In the genomic region with DNA sequence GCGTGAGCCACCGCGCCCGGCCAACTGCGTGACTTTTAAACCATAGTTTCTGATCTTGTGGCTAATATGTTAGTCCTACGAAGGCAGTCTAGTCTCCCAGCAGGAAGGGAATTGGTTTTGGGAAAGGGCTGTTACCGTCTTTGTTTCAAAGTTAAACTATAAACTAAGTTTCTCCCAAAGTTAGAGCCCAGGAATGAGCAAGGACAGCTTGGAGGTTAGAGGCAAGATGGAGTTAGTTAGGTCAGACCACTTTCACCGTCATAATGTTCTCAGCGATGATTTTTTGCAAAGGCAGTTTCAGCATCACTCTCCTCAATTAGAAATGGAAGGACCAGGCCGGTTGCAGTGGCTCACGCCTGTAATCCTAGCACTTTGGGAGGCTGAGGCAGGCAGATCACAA, we compare ENCODE assay signal across 2 cellular contexts.
TF ChIP-seq lines count a peak whose summit lies in the region.

No MANE protein-coding gene starts in this region.

TF ChIP-seq in GM23338, 12 proteins besides CTCF, POLR2A, EP300 and RAD21:
- TF ChIP-seq EZH2 (IDR thresholded peaks at IDR 0.05; ENCODE audit: low read depth, unreplicated experiment) = no peak
- no peak for TF ChIP-seq NANOG (IDR thresholded peaks at IDR 0.05; ENCODE audit: borderline replicate concordance)
- TF ChIP-seq ZNF114 (CRISPR knock-in tag; IDR thresholded peaks at IDR 0.05) = no peak

TF ChIP-seq in K562, 482 proteins besides CTCF, POLR2A, EP300 and RAD21:
- TF ChIP-seq, protein P1, sequence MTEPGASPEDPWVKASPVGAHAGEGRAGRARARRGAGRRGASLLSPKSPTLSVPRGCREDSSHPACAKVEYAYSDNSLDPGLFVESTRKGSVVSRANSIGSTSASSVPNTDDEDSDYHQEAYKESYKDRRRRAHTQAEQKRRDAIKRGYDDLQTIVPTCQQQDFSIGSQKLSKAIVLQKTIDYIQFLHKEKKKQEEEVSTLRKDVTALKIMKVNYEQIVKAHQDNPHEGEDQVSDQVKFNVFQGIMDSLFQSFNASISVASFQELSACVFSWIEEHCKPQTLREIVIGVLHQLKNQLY (CRISPR knock-in tag; conservative IDR thresholded peaks at IDR 0.05) = no peak
- TF ChIP-seq, protein P2, sequence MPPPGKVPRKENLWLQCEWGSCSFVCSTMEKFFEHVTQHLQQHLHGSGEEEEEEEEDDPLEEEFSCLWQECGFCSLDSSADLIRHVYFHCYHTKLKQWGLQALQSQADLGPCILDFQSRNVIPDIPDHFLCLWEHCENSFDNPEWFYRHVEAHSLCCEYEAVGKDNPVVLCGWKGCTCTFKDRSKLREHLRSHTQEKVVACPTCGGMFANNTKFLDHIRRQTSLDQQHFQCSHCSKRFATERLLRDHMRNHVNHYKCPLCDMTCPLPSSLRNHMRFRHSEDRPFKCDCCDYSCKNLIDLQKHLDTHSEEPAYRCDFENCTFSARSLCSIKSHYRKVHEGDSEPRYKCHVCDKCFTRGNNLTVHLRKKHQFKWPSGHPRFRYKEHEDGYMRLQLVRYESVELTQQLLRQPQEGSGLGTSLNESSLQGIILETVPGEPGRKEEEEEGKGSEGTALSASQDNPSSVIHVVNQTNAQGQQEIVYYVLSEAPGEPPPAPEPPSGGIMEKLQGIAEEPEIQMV (tag; conservative IDR thresholded peaks at IDR 0.05; ENCODE audit: low read depth) = 0 out of 2 replicates have a peak, but pooled peaks have one; percentile 21
- TF ChIP-seq, protein P3, sequence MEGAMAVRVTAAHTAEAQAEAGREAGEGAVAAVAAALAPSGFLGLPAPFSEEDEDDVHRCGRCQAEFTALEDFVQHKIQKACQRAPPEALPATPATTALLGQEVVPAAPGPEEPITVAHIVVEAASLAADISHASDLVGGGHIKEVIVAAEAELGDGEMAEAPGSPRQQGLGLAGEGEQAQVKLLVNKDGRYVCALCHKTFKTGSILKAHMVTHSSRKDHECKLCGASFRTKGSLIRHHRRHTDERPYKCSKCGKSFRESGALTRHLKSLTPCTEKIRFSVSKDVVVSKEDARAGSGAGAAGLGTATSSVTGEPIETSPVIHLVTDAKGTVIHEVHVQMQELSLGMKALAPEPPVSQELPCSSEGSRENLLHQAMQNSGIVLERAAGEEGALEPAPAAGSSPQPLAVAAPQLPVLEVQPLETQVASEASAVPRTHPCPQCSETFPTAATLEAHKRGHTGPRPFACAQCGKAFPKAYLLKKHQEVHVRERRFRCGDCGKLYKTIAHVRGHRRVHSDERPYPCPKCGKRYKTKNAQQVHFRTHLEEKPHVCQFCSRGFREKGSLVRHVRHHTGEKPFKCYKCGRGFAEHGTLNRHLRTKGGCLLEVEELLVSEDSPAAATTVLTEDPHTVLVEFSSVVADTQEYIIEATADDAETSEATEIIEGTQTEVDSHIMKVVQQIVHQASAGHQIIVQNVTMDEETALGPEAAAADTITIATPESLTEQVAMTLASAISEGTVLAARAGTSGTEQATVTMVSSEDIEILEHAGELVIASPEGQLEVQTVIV (CRISPR knock-in tag; IDR thresholded peaks at IDR 0.05; ENCODE audit: borderline replicate concordance) = no peak
- TF ChIP-seq PTTG1 (tag; IDR thresholded peaks at IDR 0.05; ENCODE audit: low read depth) (peak; percentile 66; the same call in 1 of the 2 replicates), NR1H2 (CRISPR knock-in tag; IDR thresholded peaks at IDR 0.05) (no peak), NFYB (IDR thresholded peaks at IDR 0.05; ENCODE audit: extremely low read depth, insufficient read length) (no peak), GATAD2A (IDR thresholded peaks at IDR 0.05) (no peak), DDX20 (tag; IDR thresholded peaks at IDR 0.05; ENCODE audit: low read depth) (0 out of 2 replicates have a peak, but pooled peaks have one; percentile 55), PYGO2 (tag; IDR thresholded peaks at IDR 0.05) (peak; percentile 60; the same call in 1 of the 2 replicates), MECOM (CRISPR knock-in tag; IDR thresholded peaks at IDR 0.05) (peak; percentile 33; the same call in 1 of the 2 replicates), THRAP3 (IDR thresholded peaks at IDR 0.05; ENCODE audit: borderline replicate concordance) (no peak), ZNF668 (CRISPR knock-in tag; IDR thresholded peaks at IDR 0.05) (0 out of 2 replicates have a peak, but pooled peaks have one; percentile 18), TAL1 (IDR thresholded peaks at IDR 0.05) (no peak), GABPA (tag; conservative IDR thresholded peaks at IDR 0.05; ENCODE audit: low read depth) (no peak), PTRF (tag; IDR thresholded peaks at IDR 0.05) (0 out of 2 replicates have a peak, but pooled peaks have one; percentile 17), DNMT1 (IDR thresholded peaks at IDR 0.05) (no peak), ZNF121 (CRISPR knock-in tag; conservative IDR thresholded peaks at IDR 0.05) (no peak), BACH1 (tag; IDR thresholded peaks at IDR 0.05) (no peak)
- TF ChIP-seq, protein P4, sequence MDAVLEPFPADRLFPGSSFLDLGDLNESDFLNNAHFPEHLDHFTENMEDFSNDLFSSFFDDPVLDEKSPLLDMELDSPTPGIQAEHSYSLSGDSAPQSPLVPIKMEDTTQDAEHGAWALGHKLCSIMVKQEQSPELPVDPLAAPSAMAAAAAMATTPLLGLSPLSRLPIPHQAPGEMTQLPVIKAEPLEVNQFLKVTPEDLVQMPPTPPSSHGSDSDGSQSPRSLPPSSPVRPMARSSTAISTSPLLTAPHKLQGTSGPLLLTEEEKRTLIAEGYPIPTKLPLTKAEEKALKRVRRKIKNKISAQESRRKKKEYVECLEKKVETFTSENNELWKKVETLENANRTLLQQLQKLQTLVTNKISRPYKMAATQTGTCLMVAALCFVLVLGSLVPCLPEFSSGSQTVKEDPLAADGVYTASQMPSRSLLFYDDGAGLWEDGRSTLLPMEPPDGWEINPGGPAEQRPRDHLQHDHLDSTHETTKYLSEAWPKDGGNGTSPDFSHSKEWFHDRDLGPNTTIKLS (IDR thresholded peaks at IDR 0.05; ENCODE audit: borderline replicate concordance, low read depth) = no peak
- TF ChIP-seq, protein P5, sequence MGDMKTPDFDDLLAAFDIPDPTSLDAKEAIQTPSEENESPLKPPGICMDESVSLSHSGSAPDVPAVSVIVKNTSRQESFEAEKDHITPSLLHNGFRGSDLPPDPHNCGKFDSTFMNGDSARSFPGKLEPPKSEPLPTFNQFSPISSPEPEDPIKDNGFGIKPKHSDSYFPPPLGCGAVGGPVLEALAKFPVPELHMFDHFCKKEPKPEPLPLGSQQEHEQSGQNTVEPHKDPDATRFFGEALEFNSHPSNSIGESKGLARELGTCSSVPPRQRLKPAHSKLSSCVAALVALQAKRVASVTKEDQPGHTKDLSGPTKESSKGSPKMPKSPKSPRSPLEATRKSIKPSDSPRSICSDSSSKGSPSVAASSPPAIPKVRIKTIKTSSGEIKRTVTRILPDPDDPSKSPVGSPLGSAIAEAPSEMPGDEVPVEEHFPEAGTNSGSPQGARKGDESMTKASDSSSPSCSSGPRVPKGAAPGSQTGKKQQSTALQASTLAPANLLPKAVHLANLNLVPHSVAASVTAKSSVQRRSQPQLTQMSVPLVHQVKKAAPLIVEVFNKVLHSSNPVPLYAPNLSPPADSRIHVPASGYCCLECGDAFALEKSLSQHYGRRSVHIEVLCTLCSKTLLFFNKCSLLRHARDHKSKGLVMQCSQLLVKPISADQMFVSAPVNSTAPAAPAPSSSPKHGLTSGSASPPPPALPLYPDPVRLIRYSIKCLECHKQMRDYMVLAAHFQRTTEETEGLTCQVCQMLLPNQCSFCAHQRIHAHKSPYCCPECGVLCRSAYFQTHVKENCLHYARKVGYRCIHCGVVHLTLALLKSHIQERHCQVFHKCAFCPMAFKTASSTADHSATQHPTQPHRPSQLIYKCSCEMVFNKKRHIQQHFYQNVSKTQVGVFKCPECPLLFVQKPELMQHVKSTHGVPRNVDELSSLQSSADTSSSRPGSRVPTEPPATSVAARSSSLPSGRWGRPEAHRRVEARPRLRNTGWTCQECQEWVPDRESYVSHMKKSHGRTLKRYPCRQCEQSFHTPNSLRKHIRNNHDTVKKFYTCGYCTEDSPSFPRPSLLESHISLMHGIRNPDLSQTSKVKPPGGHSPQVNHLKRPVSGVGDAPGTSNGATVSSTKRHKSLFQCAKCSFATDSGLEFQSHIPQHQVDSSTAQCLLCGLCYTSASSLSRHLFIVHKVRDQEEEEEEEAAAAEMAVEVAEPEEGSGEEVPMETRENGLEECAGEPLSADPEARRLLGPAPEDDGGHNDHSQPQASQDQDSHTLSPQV (IDR thresholded peaks at IDR 0.05) = peak; percentile 66
- TF ChIP-seq, protein P6, sequence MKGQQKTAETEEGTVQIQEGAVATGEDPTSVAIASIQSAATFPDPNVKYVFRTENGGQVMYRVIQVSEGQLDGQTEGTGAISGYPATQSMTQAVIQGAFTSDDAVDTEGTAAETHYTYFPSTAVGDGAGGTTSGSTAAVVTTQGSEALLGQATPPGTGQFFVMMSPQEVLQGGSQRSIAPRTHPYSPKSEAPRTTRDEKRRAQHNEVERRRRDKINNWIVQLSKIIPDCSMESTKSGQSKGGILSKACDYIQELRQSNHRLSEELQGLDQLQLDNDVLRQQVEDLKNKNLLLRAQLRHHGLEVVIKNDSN (CRISPR knock-in tag; IDR thresholded peaks at IDR 0.05) = no peak
- TF ChIP-seq, protein P7, sequence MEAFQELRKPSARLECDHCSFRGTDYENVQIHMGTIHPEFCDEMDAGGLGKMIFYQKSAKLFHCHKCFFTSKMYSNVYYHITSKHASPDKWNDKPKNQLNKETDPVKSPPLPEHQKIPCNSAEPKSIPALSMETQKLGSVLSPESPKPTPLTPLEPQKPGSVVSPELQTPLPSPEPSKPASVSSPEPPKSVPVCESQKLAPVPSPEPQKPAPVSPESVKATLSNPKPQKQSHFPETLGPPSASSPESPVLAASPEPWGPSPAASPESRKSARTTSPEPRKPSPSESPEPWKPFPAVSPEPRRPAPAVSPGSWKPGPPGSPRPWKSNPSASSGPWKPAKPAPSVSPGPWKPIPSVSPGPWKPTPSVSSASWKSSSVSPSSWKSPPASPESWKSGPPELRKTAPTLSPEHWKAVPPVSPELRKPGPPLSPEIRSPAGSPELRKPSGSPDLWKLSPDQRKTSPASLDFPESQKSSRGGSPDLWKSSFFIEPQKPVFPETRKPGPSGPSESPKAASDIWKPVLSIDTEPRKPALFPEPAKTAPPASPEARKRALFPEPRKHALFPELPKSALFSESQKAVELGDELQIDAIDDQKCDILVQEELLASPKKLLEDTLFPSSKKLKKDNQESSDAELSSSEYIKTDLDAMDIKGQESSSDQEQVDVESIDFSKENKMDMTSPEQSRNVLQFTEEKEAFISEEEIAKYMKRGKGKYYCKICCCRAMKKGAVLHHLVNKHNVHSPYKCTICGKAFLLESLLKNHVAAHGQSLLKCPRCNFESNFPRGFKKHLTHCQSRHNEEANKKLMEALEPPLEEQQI (IDR thresholded peaks at IDR 0.05) = no peak
- TF ChIP-seq, protein P8, sequence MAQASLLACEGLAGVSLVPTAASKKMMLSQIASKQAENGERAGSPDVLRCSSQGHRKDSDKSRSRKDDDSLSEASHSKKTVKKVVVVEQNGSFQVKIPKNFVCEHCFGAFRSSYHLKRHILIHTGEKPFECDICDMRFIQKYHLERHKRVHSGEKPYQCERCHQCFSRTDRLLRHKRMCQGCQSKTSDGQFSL (CRISPR knock-in tag; IDR thresholded peaks at IDR 0.05) = no peak
- TF ChIP-seq, protein P8 (tag; IDR thresholded peaks at IDR 0.05) = peak in 1 of 2 experiments; percentile 35; a peak in 1 of 4 replicates
- TF ChIP-seq, protein P9, sequence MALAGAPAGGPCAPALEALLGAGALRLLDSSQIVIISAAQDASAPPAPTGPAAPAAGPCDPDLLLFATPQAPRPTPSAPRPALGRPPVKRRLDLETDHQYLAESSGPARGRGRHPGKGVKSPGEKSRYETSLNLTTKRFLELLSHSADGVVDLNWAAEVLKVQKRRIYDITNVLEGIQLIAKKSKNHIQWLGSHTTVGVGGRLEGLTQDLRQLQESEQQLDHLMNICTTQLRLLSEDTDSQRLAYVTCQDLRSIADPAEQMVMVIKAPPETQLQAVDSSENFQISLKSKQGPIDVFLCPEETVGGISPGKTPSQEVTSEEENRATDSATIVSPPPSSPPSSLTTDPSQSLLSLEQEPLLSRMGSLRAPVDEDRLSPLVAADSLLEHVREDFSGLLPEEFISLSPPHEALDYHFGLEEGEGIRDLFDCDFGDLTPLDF (CRISPR knock-in tag; IDR thresholded peaks at IDR 0.05) = no peak
